ENCODE assay signal across 20 cellular contexts in genomic region chr3:157956850-157957249, GRCh38.
"Had no signal": no experiment of that assay in that cellular context is flagged by ENCODE, and none has a peak within 500 bp of the region (broad histone marks: within the 10 kb centered on the region; RNA-seq: fewer than 3 reads in every experiment).

No MANE protein-coding gene starts in this region.

- H3K36me3 Mint-ChIP-seq: natural killer cell; stimulated activated memory B cell treated with anti-CD40 and anti-IgM and Interleukin-4, amounts not matched to agents 10 μg/mL and 1 μg/mL and 100 μg/mL, for 72 hours had no signal

- H3K27me3 Mint-ChIP-seq: stimulated activated memory B cell treated with anti-CD40 and anti-IgM and Interleukin-4, amounts not matched to agents 10 μg/mL and 1 μg/mL and 100 μg/mL, for 72 hours; stimulated activated naive CD8-positive, alpha-beta T cell treated with anti-CD3 and anti-CD28 coated beads, Interleukin-15, Interleukin-2, amounts not matched to agents 100 ng/mL and 50 ng/mL, for 24 hours had no signal

- H3K4me1 ChIP-seq: colonic mucosa, left ventricle myocardium inferior, spleen, tibial artery, upper lobe of left lung, uterus had no signal

- H3K36me3 ChIP-seq: colonic mucosa, left ventricle myocardium inferior, spleen, tibial artery, upper lobe of left lung, uterus had no signal

- H3K4me3 Mint-ChIP-seq: natural killer cell; neural crest cell; stimulated activated memory B cell treated with anti-CD40 and anti-IgM and Interleukin-4, amounts not matched to agents 10 μg/mL and 1 μg/mL and 100 μg/mL, for 72 hours; stimulated activated naive CD8-positive, alpha-beta T cell treated with anti-CD3 and anti-CD28 coated beads, Interleukin-15, Interleukin-2, amounts not matched to agents 100 ng/mL and 50 ng/mL, for 24 hours had no signal

- DNase-seq: colonic mucosa; effector CD4-positive, alpha-beta T cell; kidney; left cardiac atrium; left ventricle myocardium inferior; mucosa of descending colon; natural killer cell; posterior cingulate gyrus; spleen; stimulated activated CD4-positive, alpha-beta T cell treated with anti-CD3 and anti-CD28 coated beads, Interleukin-15, amount 100 ng/mL, for 24 hours; stimulated activated CD4-positive, alpha-beta T cell treated with anti-CD3 and anti-CD28 coated beads, Interleukin-1b, Interleukin-23, amount 100 ng/mL, for 48 hours; stimulated activated CD4-positive, alpha-beta T cell treated with anti-CD3 and anti-CD28 coated beads, Interleukin-4, amount 100 ng/mL, for 24 hours; tibial artery; upper lobe of left lung; uterus had no signal

- H3K4me3 ChIP-seq: colonic mucosa, left ventricle myocardium inferior, lung, mucosa of descending colon, spleen, tibial artery, upper lobe of left lung, uterus had no signal

- H3K9me3 ChIP-seq: colonic mucosa, left ventricle myocardium inferior, mucosa of descending colon, tibial artery, upper lobe of left lung, uterus had no signal

- ATAC-seq: left cardiac atrium; mucosa of descending colon; natural killer cell; sciatic nerve; stimulated activated memory B cell treated with anti-CD40 and anti-IgM and Interleukin-4, amounts not matched to agents 10 μg/mL and 1 μg/mL and 100 μg/mL, for 72 hours had no signal

- H3K27ac ChIP-seq: colonic mucosa, left ventricle myocardium inferior, spleen, tibial artery, upper lobe of left lung, uterus had no signal

- H3K27ac Mint-ChIP-seq: natural killer cell; stimulated activated memory B cell treated with anti-CD40 and anti-IgM and Interleukin-4, amounts not matched to agents 10 μg/mL and 1 μg/mL and 100 μg/mL, for 72 hours; stimulated activated naive CD8-positive, alpha-beta T cell treated with anti-CD3 and anti-CD28 coated beads, Interleukin-15, Interleukin-2, amounts not matched to agents 100 ng/mL and 50 ng/mL, for 24 hours had no signal

- H3K4me1 Mint-ChIP-seq: natural killer cell; stimulated activated memory B cell treated with anti-CD40 and anti-IgM and Interleukin-4, amounts not matched to agents 10 μg/mL and 1 μg/mL and 100 μg/mL, for 72 hours had no signal

- H3K27me3 ChIP-seq: colonic mucosa, tibial artery, upper lobe of left lung had no signal
